ENCODE assay signal across 1 cellular context in the genomic region with DNA sequence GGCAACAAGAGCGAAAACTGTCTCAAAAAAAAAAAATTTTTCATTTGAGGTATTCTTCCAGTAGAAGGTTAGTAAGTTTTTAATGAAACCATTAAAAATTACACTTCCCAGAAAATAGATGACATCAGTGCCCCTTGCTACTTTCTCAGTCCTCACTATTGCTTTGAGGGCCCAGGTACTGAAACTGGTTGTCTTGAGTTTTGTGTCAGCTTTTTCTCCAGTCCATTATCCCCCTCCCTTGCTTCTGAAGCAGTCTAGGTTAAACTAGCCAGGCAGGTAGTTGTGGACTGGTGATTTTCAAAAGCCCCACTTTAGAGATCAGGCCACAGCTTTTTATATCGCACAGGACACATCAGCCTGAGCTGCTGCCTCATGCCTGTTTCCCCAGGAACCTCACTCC.
TF ChIP-seq lines count a peak whose summit lies in the region.

No MANE protein-coding gene starts in this region.

TF ChIP-seq in GM12878, 131 proteins besides CTCF, POLR2A, EP300 and RAD21:
- TF ChIP-seq CHD2 (IDR thresholded peaks at IDR 0.05; ENCODE audit: borderline replicate concordance, low read depth, low read length) (no peak), ZNF217 (IDR thresholded peaks at IDR 0.05) (no peak), ZBED1 (IDR thresholded peaks at IDR 0.05; ENCODE audit: borderline replicate concordance) (no peak), BHLHE40 (IDR thresholded peaks at IDR 0.05; ENCODE audit: borderline replicate concordance in 1 of 2, low read depth in 2 of 2, low read length in 1 of 2) (no peak), DPF2 (IDR thresholded peaks at IDR 0.05) (no peak), ZNF622 (IDR thresholded peaks at IDR 0.05) (no peak), SREBF2 (IDR thresholded peaks at IDR 0.05; ENCODE audit: low read length) (no peak), IRF4 (IDR thresholded peaks at IDR 0.05; ENCODE audit: low read depth, low read length) (no peak), JUND (IDR thresholded peaks at IDR 0.05; ENCODE audit: low read depth, low read length) (no peak), NR2C1 (IDR thresholded peaks at IDR 0.05) (no peak)
- TF ChIP-seq, protein P1, sequence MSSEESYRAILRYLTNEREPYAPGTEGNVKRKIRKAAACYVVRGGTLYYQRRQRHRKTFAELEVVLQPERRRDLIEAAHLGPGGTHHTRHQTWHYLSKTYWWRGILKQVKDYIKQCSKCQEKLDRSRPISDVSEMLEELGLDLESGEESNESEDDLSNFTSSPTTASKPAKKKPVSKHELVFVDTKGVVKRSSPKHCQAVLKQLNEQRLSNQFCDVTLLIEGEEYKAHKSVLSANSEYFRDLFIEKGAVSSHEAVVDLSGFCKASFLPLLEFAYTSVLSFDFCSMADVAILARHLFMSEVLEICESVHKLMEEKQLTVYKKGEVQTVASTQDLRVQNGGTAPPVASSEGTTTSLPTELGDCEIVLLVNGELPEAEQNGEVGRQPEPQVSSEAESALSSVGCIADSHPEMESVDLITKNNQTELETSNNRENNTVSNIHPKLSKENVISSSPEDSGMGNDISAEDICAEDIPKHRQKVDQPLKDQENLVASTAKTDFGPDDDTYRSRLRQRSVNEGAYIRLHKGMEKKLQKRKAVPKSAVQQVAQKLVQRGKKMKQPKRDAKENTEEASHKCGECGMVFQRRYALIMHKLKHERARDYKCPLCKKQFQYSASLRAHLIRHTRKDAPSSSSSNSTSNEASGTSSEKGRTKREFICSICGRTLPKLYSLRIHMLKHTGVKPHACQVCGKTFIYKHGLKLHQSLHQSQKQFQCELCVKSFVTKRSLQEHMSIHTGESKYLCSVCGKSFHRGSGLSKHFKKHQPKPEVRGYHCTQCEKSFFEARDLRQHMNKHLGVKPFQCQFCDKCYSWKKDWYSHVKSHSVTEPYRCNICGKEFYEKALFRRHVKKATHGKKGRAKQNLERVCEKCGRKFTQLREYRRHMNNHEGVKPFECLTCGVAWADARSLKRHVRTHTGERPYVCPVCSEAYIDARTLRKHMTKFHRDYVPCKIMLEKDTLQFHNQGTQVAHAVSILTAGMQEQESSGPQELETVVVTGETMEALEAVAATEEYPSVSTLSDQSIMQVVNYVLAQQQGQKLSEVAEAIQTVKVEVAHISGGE (CRISPR knock-in tag; IDR thresholded peaks at IDR 0.05): no peak
- TF ChIP-seq, protein P2, sequence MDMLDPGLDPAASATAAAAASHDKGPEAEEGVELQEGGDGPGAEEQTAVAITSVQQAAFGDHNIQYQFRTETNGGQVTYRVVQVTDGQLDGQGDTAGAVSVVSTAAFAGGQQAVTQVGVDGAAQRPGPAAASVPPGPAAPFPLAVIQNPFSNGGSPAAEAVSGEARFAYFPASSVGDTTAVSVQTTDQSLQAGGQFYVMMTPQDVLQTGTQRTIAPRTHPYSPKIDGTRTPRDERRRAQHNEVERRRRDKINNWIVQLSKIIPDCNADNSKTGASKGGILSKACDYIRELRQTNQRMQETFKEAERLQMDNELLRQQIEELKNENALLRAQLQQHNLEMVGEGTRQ (IDR thresholded peaks at IDR 0.05; ENCODE audit: borderline replicate concordance, low read depth, low read length): no peak
- TF ChIP-seq, protein P3, sequence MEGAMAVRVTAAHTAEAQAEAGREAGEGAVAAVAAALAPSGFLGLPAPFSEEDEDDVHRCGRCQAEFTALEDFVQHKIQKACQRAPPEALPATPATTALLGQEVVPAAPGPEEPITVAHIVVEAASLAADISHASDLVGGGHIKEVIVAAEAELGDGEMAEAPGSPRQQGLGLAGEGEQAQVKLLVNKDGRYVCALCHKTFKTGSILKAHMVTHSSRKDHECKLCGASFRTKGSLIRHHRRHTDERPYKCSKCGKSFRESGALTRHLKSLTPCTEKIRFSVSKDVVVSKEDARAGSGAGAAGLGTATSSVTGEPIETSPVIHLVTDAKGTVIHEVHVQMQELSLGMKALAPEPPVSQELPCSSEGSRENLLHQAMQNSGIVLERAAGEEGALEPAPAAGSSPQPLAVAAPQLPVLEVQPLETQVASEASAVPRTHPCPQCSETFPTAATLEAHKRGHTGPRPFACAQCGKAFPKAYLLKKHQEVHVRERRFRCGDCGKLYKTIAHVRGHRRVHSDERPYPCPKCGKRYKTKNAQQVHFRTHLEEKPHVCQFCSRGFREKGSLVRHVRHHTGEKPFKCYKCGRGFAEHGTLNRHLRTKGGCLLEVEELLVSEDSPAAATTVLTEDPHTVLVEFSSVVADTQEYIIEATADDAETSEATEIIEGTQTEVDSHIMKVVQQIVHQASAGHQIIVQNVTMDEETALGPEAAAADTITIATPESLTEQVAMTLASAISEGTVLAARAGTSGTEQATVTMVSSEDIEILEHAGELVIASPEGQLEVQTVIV (IDR thresholded peaks at IDR 0.05; ENCODE audit: borderline replicate concordance, partially characterized antibody): no peak
TF ChIP-seq in GM12878: peak in this region for 0.
